Comparison of ENCODE assay signal across 1 cellular context in the genomic region with DNA sequence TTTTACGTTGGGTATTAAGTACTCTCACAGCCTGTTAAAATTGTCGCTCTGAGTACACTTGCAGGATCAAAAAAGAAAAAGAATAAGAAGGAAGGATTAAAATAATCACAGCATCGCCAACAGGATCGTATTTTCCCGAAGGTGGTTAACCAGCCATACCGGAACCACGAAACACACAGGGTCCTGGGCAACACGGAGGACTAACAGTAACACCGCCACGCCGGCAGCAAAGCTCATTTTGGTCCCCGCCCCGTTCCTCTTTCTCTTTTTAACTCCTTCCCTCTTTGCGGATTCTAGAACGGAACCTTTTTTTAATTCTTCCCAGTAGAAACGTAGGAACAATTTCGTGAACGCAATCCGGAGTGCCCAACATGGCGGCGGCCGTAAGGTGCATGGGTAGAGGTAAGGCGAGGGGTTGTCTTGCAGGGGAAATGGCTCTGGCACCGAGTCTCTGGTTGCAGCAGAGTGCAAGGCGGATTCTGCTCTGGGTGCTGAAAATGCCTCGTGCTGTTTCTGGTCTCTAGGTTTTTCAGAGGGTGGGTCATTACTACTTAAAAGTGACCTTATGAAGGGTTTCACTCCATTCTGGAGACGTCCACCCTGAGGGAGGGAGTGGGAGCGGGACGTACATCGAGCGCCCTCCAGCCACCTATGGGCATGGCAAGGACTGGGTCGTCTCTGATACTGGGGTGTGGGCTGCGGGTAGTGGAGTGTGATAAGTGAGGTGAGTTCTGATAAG.
TF ChIP-seq lines count a peak whose summit lies in the region.

A gene (plus strand): TSS at position 353 of the 739 bp plus-strand sequence. CDS start 19 bp downstream, at position 372.

TF ChIP-seq in K562, 482 proteins besides CTCF, POLR2A, EP300 and RAD21 (continued from another document and continues in another):
- TF ChIP-seq, protein P1, sequence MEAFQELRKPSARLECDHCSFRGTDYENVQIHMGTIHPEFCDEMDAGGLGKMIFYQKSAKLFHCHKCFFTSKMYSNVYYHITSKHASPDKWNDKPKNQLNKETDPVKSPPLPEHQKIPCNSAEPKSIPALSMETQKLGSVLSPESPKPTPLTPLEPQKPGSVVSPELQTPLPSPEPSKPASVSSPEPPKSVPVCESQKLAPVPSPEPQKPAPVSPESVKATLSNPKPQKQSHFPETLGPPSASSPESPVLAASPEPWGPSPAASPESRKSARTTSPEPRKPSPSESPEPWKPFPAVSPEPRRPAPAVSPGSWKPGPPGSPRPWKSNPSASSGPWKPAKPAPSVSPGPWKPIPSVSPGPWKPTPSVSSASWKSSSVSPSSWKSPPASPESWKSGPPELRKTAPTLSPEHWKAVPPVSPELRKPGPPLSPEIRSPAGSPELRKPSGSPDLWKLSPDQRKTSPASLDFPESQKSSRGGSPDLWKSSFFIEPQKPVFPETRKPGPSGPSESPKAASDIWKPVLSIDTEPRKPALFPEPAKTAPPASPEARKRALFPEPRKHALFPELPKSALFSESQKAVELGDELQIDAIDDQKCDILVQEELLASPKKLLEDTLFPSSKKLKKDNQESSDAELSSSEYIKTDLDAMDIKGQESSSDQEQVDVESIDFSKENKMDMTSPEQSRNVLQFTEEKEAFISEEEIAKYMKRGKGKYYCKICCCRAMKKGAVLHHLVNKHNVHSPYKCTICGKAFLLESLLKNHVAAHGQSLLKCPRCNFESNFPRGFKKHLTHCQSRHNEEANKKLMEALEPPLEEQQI (IDR thresholded peaks at IDR 0.05) = peak; percentile 75
- TF ChIP-seq, protein P2, sequence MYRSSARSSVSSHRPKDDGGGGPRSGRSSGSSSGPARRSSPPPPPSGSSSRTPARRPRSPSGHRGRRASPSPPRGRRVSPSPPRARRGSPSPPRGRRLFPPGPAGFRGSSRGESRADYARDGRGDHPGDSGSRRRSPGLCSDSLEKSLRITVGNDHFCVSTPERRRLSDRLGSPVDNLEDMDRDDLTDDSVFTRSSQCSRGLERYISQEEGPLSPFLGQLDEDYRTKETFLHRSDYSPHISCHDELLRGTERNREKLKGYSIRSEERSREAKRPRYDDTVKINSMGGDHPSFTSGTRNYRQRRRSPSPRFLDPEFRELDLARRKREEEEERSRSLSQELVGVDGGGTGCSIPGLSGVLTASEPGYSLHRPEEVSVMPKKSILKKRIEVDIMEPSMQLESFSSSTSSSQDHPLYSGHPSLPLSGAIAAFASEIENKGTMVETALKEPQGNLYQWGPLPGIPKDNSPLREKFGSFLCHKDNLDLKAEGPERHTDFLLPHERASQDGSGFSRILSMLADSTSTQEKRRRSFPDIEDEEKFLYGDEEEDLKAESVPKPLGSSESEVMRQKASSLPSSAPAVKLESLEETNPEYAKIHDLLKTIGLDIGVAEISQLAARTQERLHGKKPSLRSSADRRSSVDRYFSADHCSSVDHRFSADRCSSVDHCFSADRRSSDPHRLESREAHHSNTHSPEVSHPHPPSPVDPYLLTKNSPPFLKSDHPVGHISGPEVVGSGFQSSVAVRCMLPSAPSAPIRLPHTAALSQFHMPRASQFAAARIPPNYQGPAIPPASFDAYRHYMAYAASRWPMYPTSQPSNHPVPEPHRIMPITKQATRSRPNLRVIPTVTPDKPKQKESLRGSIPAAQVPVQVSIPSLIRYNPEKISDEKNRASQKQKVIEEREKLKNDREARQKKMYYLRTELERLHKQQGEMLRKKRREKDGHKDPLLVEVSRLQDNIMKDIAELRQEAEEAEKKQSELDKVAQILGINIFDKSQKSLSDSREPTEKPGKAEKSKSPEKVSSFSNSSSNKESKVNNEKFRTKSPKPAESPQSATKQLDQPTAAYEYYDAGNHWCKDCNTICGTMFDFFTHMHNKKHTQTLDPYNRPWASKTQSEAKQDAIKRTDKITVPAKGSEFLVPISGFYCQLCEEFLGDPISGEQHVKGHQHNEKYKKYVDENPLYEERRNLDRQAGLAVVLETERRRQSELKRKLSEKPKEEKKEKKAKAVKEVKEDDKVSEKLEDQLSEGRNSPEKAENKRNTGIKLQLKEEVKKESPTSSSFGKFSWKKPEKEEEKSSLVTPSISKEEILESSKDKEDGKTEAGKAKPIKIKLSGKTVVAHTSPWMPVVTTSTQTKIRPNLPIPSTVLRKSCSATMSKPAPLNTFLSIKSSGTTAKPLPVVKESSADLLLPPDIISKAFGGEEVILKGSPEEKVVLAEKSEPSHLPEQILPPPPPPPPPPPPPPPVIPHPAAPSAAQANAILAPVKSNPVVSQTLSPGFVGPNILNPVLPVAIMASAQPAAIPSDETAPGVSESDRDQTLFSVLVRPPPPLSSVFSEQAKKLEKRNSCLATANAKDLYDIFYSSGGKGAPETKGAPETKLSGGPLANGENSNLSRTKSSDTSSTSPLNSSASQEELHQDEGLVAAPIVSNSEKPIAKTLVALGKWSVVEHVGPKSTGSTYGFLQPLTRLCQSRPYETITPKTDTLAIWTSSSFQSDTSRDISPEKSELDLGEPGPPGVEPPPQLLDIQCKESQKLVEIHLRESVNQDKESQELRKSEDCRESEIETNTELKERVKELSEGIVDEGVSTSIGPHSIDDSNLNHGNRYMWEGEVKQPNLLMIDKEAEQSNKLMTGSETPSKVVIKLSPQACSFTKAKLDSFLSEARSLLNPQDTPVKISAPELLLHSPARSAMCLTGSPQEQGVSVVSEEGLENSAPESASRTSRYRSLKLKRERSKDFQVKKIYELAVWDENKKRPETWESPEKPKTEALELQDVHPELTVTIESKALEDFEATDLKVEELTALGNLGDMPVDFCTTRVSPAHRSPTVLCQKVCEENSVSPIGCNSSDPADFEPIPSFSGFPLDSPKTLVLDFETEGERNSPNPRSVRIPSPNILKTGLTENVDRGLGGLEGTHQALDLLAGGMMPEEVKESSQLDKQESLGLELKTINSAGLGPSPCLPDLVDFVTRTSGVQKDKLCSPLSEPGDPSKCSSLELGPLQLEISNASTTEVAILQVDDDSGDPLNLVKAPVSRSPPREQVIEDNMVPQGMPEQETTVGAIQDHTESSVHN (IDR thresholded peaks at IDR 0.05; ENCODE audit: borderline replicate concordance in 1 of 2, low read depth in 1 of 2) = peak in 1 of 2 experiments; percentile 83; a peak in 2 of 4 replicates
- TF ChIP-seq SMAD3 (CRISPR knock-in tag; conservative IDR thresholded peaks at IDR 0.05) (0 out of 2 replicates have a peak, but pooled peaks have one; percentile 36), ZNF583 (CRISPR knock-in tag; IDR thresholded peaks at IDR 0.05) (0 out of 2 replicates have a peak, but pooled peaks have one; percentile 31), HDAC8 (tag; IDR thresholded peaks at IDR 0.05) (no peak), XRCC5 (IDR thresholded peaks at IDR 0.05; ENCODE audit: low read depth, low read length) (peak; percentile 95), ZNF224 (CRISPR knock-in tag; IDR thresholded peaks at IDR 0.05) (no peak), ZNF23 (CRISPR knock-in tag; IDR thresholded peaks at IDR 0.05) (no peak), TRIM28 (IDR thresholded peaks at IDR 0.05) (no peak), RBM14 (IDR thresholded peaks at IDR 0.05; ENCODE audit: borderline replicate concordance, insufficient read depth, low read depth, low read length) (no peak), CREM (IDR thresholded peaks at IDR 0.05; ENCODE audit: low read depth) (peak; percentile 79), RFX7 (CRISPR knock-in tag; IDR thresholded peaks at IDR 0.05) (no peak), ZNF586 (CRISPR knock-in tag; conservative IDR thresholded peaks at IDR 0.05) (no peak), ZKSCAN3 (CRISPR knock-in tag; IDR thresholded peaks at IDR 0.05) (no peak), ETV1 (tag; conservative IDR thresholded peaks at IDR 0.05; ENCODE audit: low read depth) (peak; percentile 61), ASH1L (IDR thresholded peaks at IDR 0.05; ENCODE audit: borderline replicate concordance, low read depth, partially characterized antibody) (no peak), SRSF7 (optimal IDR thresholded peaks at IDR 0.05; ENCODE audit: low read depth, low read length) (no peak), SRSF1 (IDR thresholded peaks at IDR 0.05; ENCODE audit: low read depth, low read length) (no peak), RBFOX2 (IDR thresholded peaks at IDR 0.05; ENCODE audit: low read depth, low read length) (peak; percentile 87), ZBTB7A (IDR thresholded peaks at IDR 0.05; ENCODE audit: borderline replicate concordance, control insufficient read depth, low read depth, low read length) (0 out of 2 replicates have a peak, but pooled peaks have one; percentile 11)
- TF ChIP-seq, protein P3, sequence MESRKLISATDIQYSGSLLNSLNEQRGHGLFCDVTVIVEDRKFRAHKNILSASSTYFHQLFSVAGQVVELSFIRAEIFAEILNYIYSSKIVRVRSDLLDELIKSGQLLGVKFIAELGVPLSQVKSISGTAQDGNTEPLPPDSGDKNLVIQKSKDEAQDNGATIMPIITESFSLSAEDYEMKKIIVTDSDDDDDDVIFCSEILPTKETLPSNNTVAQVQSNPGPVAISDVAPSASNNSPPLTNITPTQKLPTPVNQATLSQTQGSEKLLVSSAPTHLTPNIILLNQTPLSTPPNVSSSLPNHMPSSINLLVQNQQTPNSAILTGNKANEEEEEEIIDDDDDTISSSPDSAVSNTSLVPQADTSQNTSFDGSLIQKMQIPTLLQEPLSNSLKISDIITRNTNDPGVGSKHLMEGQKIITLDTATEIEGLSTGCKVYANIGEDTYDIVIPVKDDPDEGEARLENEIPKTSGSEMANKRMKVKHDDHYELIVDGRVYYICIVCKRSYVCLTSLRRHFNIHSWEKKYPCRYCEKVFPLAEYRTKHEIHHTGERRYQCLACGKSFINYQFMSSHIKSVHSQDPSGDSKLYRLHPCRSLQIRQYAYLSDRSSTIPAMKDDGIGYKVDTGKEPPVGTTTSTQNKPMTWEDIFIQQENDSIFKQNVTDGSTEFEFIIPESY (CRISPR knock-in tag; IDR thresholded peaks at IDR 0.05) = peak; percentile 51; the same call in 1 of the 2 replicates
- TF ChIP-seq, protein P4, sequence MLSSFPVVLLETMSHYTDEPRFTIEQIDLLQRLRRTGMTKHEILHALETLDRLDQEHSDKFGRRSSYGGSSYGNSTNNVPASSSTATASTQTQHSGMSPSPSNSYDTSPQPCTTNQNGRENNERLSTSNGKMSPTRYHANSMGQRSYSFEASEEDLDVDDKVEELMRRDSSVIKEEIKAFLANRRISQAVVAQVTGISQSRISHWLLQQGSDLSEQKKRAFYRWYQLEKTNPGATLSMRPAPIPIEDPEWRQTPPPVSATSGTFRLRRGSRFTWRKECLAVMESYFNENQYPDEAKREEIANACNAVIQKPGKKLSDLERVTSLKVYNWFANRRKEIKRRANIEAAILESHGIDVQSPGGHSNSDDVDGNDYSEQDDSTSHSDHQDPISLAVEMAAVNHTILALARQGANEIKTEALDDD (IDR thresholded peaks at IDR 0.05) = peak; percentile 85
- TF ChIP-seq, protein P5, sequence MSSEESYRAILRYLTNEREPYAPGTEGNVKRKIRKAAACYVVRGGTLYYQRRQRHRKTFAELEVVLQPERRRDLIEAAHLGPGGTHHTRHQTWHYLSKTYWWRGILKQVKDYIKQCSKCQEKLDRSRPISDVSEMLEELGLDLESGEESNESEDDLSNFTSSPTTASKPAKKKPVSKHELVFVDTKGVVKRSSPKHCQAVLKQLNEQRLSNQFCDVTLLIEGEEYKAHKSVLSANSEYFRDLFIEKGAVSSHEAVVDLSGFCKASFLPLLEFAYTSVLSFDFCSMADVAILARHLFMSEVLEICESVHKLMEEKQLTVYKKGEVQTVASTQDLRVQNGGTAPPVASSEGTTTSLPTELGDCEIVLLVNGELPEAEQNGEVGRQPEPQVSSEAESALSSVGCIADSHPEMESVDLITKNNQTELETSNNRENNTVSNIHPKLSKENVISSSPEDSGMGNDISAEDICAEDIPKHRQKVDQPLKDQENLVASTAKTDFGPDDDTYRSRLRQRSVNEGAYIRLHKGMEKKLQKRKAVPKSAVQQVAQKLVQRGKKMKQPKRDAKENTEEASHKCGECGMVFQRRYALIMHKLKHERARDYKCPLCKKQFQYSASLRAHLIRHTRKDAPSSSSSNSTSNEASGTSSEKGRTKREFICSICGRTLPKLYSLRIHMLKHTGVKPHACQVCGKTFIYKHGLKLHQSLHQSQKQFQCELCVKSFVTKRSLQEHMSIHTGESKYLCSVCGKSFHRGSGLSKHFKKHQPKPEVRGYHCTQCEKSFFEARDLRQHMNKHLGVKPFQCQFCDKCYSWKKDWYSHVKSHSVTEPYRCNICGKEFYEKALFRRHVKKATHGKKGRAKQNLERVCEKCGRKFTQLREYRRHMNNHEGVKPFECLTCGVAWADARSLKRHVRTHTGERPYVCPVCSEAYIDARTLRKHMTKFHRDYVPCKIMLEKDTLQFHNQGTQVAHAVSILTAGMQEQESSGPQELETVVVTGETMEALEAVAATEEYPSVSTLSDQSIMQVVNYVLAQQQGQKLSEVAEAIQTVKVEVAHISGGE (CRISPR knock-in tag; IDR thresholded peaks at IDR 0.05) = peak; percentile 94 to 100 (median 97)
- TF ChIP-seq, protein P6, sequence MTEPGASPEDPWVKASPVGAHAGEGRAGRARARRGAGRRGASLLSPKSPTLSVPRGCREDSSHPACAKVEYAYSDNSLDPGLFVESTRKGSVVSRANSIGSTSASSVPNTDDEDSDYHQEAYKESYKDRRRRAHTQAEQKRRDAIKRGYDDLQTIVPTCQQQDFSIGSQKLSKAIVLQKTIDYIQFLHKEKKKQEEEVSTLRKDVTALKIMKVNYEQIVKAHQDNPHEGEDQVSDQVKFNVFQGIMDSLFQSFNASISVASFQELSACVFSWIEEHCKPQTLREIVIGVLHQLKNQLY (CRISPR knock-in tag; conservative IDR thresholded peaks at IDR 0.05) = no peak
- TF ChIP-seq, protein P7, sequence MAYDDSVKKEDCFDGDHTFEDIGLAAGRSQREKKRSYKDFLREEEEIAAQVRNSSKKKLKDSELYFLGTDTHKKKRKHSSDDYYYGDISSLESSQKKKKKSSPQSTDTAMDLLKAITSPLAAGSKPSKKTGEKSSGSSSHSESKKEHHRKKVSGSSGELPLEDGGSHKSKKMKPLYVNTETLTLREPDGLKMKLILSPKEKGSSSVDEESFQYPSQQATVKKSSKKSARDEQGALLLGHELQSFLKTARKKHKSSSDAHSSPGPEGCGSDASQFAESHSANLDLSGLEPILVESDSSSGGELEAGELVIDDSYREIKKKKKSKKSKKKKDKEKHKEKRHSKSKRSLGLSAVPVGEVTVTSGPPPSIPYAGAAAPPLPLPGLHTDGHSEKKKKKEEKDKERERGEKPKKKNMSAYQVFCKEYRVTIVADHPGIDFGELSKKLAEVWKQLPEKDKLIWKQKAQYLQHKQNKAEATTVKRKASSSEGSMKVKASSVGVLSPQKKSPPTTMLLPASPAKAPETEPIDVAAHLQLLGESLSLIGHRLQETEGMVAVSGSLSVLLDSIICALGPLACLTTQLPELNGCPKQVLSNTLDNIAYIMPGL (CRISPR knock-in tag; IDR thresholded peaks at IDR 0.05) = peak; percentile 65; the same call in 1 of the 2 replicates
- TF ChIP-seq, protein P8, sequence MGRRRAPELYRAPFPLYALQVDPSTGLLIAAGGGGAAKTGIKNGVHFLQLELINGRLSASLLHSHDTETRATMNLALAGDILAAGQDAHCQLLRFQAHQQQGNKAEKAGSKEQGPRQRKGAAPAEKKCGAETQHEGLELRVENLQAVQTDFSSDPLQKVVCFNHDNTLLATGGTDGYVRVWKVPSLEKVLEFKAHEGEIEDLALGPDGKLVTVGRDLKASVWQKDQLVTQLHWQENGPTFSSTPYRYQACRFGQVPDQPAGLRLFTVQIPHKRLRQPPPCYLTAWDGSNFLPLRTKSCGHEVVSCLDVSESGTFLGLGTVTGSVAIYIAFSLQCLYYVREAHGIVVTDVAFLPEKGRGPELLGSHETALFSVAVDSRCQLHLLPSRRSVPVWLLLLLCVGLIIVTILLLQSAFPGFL (CRISPR knock-in tag; IDR thresholded peaks at IDR 0.05) = no peak
- TF ChIP-seq, protein P9, sequence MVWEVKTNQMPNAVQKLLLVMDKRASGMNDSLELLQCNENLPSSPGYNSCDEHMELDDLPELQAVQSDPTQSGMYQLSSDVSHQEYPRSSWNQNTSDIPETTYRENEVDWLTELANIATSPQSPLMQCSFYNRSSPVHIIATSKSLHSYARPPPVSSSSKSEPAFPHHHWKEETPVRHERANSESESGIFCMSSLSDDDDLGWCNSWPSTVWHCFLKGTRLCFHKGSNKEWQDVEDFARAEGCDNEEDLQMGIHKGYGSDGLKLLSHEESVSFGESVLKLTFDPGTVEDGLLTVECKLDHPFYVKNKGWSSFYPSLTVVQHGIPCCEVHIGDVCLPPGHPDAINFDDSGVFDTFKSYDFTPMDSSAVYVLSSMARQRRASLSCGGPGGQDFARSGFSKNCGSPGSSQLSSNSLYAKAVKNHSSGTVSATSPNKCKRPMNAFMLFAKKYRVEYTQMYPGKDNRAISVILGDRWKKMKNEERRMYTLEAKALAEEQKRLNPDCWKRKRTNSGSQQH (CRISPR knock-in tag; IDR thresholded peaks at IDR 0.05) = peak; percentile 75
